Comparison of ENCODE assay signal across 10 cellular contexts in the genomic region with DNA sequence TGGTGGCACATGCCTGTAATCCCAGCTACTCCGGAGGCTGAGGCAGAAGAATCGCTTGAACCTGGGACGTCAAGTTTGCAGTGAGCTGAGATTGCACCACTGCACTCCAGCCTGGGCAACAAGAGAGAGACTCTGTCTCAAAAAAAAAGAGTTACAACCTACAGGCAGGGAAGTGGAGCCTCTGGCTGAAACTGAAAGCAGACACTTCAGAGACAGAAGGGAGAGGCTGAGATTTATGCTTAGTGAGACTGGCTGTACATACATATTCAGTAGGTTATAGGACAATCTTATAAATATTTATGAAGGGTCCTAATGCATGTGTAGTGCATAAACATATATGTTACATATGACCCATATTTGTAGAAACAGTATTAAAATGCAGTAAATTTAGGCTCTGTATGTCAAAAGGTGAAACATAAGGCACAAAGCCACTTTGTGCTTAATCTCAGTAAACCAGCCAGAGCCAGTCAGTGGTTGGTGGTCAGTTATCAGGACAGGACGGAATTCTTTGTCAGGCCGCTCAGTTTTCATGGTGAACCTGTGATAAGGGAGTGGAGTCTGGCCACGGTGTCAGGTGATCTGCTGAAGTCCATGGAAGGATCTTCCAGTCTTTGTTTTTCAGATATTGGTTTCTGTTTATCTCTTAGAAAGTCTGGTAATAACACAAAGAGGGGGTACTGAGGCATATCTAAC. TPM values are rescaled to one million over a fixed set of nuclear protein-coding genes. Genes with fewer than 3 reads are reported as not detected.
DNase-seq lines count a peak whose midpoint lies in the region; ATAC-seq and FAIRE-seq lines count a peak whose summit lies in the region.
"Had no signal": no experiment of that assay in that cellular context is flagged by ENCODE, and none has a peak within 500 bp of the region (broad histone marks: within the 10 kb centered on the region; RNA-seq: fewer than 3 reads in every experiment).

No MANE protein-coding gene starts in this region.

- no peaks in the 10 kb centered on the region for H3K27me3 ChIP-seq in small intestine (ENCODE audit: control insufficient read depth in 2 of 2, insufficient read depth in 2 of 2, low read length in 2 of 2)

- ATAC-seq in activated T-cell treated with anti-CD3 and anti-CD28 coated beads, Interleukin-2, amount 50 U/mL, for 72 hours (replicated peaks in 1 of 2), result peak; percentile 48 to 76
- peak; percentile 81 for ATAC-seq in HG02610 (IDR thresholded peaks at IDR 0.05; ENCODE audit: unreplicated experiment)
- no peak for ATAC-seq in T-cell (replicated peaks in 1 of 4)

- POLR2A ChIA-PET in T-cell (lab: Charles Lee), result no interaction called here

- H3K4me1 Mint-ChIP-seq in activated T-cell treated with anti-CD3 and anti-CD28 coated beads, Interleukin-2, amount 50 U/mL, for 72 hours (ENCODE audit: low read depth), result peaks cover 23% of the 10 kb centered on the region
- peaks cover 4 to 21% (median 17%) of the 10 kb centered on the region in 3 donors for H3K4me1 Mint-ChIP-seq in T-cell

- no peak overlapping the region for H3K4me3 Mint-ChIP-seq in activated T-cell treated with anti-CD3 and anti-CD28 coated beads, Interleukin-2, amount 50 U/mL, for 72 hours
- no peak overlapping the region for H3K4me3 Mint-ChIP-seq in T-cell

- H3K27ac Mint-ChIP-seq in activated T-cell treated with anti-CD3 and anti-CD28 coated beads, Interleukin-2, amount 50 U/mL, for 72 hours, result no peak overlapping the region
- H3K27ac Mint-ChIP-seq in T-cell, result no peak overlapping the region

- WGBS in small intestine, 3 donors, result 29 to 50% (median 47%) methylated on average over 6 of the region's 6 CpGs

- no peaks in the 10 kb centered on the region for H3K9me3 ChIP-seq in small intestine (ENCODE audit: control insufficient read depth, low read depth)

- peaks cover 39% of the 10 kb centered on the region for H3K27me3 Mint-ChIP-seq in activated T-cell treated with anti-CD3 and anti-CD28 coated beads, Interleukin-2, amount 50 U/mL, for 72 hours (ENCODE audit: low read depth)
- peaks cover 0 to 3% of the 10 kb centered on the region in 2 donors for H3K27me3 Mint-ChIP-seq in T-cell

- no peak for FAIRE-seq in small intestine (lab: Jason Lieb, UNC)

- no peak for DNase-seq in activated T-cell treated with anti-CD3 and anti-CD28 coated beads, Interleukin-2, amount 50 U/mL, for 72 hours
- DNase-seq in activated T-cell treated with anti-CD3 and anti-CD28 coated beads, Interleukin-2, amount 50 U/mL, for 1 hour, result no peak
- DNase-seq in NAMALWA (ENCODE audit: low spot score), result peak; percentile 38
- DNase-seq in small intestine, result peak; percentile 14
- DNase-seq in T-cell, result no peak
- no peak for DNase-seq in effector CD4-positive, alpha-beta T cell
- no peak for DNase-seq in NCI-H2029 (lab: John Stamatoyannopoulos, UW)

- no peak overlapping the region for H3K4me3 ChIP-seq in small intestine (ENCODE audit: low read depth in 1 of 2, low read length in 2 of 2)
- H3K4me3 ChIP-seq: SK-N-MC, skin epidermis had no signal

- H3K36me3 Mint-ChIP-seq in activated T-cell treated with anti-CD3 and anti-CD28 coated beads, Interleukin-2, amount 50 U/mL, for 72 hours (ENCODE audit: insufficient read depth in 2 of 2), result peaks cover 1 to 4% of the 10 kb centered on the region in 2 donors
- peaks cover 3% of the 10 kb centered on the region for H3K36me3 Mint-ChIP-seq in T-cell

- H3K27ac ChIP-seq in small intestine (ENCODE audit: low read depth in 1 of 2, low read length in 1 of 2), result no peak overlapping the region
- H3K27ac ChIP-seq: SK-N-MC had no signal

- H3K4me1 ChIP-seq in small intestine (ENCODE audit: control insufficient read depth in 2 of 2, insufficient read depth in 1 of 2, low read depth in 1 of 2, low read length in 1 of 2), result no peaks in the 10 kb centered on the region

- H3K9me3 Mint-ChIP-seq in activated T-cell treated with anti-CD3 and anti-CD28 coated beads, Interleukin-2, amount 50 U/mL, for 72 hours, result peaks cover 2 to 4% of the 10 kb centered on the region in 2 donors
- peaks cover 0 to 6% (median 0%) of the 10 kb centered on the region in 3 donors for H3K9me3 Mint-ChIP-seq in T-cell

- H3K36me3 ChIP-seq in small intestine (ENCODE audit: control insufficient read depth in 2 of 2, insufficient read depth in 2 of 2, low read length in 2 of 2), result no peaks in the 10 kb centered on the region

- CTCF ChIA-PET in T-cell (lab: Charles Lee), result no interaction called here

RNA-seq across cellular contexts. Expression of gene RHEX, which starts 13.7 kb away (rescaled TPM):
- total RNA-seq in activated T-cell treated with anti-CD3 and anti-CD28 coated beads, Interleukin-2, amount 50 U/mL, for 72 hours, result not detected
- polyA plus RNA-seq in small intestine, result 1 to 10 TPM in 2 of 3 donors, not detected in 1; 3.8 to 4.6 TPM
- total RNA-seq in T-cell, result 1 to 10 TPM in 2 of 5 donors, under 1 TPM in 2, not detected in 1; 0.28 to 1.6 (median 1.2) TPM

RNA-seq across cellular contexts. Expression of gene CTSE, which starts 42.9 kb away (rescaled TPM):
- total RNA-seq in activated T-cell treated with anti-CD3 and anti-CD28 coated beads, Interleukin-2, amount 50 U/mL, for 72 hours, result not detected
- polyA plus RNA-seq in small intestine, result 100 to 1,000 TPM in 2 of 3 donors, 10 to 100 TPM in 1; 15.6 to 216 (median 209) TPM
- under 1 TPM in 2 of 5 donors, not detected in 3; 0.13 to 0.20 TPM for total RNA-seq in T-cell

RNA-seq across cellular contexts. Expression of gene AVPR1B, which starts 50.6 kb away (rescaled TPM):
- not detected for total RNA-seq in activated T-cell treated with anti-CD3 and anti-CD28 coated beads, Interleukin-2, amount 50 U/mL, for 72 hours
- under 1 TPM in 1 of 3 donors, not detected in 2; 0.10 TPM for polyA plus RNA-seq in small intestine
- under 1 TPM in 2 of 5 donors, not detected in 3; 0.12 to 0.33 TPM for total RNA-seq in T-cell

Comparison
In these comparisons a context has a peak if more than half of its experiments do, and no peak if none do; other contexts are left out.
1. ATAC-seq: peak in activated T-cell treated with anti-CD3 and anti-CD28 coated beads, Interleukin-2, amount 50 U/mL, for 72 hours (2 of 2) and HG02610 (single experiment); none in T-cell (0 of 4).
2. DNase-seq: peak in NAMALWA (single experiment) and small intestine (single experiment); none in activated T-cell treated with anti-CD3 and anti-CD28 coated beads, Interleukin-2, amount 50 U/mL, for 72 hours (0 of 2), activated T-cell treated with anti-CD3 and anti-CD28 coated beads, Interleukin-2, amount 50 U/mL, for 1 hour (single experiment), T-cell (0 of 34), effector CD4-positive, alpha-beta T cell (single experiment) and NCI-H2029 (single experiment).